ENCODE assay signal across 1 cellular context in genomic region chr6:170187669-170188566, GRCh38.
TF ChIP-seq lines count a peak whose summit lies in the region.

No MANE protein-coding gene starts in this region.

TF ChIP-seq in GM23338, 12 proteins besides CTCF, POLR2A, EP300 and RAD21 (continued from another document):
- TF ChIP-seq REST (IDR thresholded peaks at IDR 0.05; ENCODE audit: unreplicated experiment) (no peak), ZNF331 (CRISPR knock-in tag; IDR thresholded peaks at IDR 0.05; ENCODE audit: low read depth) (no peak), ZNF114 (CRISPR knock-in tag; IDR thresholded peaks at IDR 0.05) (no peak), ETS1 (IDR thresholded peaks at IDR 0.05) (no peak), STAT1 (IDR thresholded peaks at IDR 0.05; ENCODE audit: unreplicated experiment) (no peak)
